Comparison of ENCODE assay signal across 8 cellular contexts in the genomic region with DNA sequence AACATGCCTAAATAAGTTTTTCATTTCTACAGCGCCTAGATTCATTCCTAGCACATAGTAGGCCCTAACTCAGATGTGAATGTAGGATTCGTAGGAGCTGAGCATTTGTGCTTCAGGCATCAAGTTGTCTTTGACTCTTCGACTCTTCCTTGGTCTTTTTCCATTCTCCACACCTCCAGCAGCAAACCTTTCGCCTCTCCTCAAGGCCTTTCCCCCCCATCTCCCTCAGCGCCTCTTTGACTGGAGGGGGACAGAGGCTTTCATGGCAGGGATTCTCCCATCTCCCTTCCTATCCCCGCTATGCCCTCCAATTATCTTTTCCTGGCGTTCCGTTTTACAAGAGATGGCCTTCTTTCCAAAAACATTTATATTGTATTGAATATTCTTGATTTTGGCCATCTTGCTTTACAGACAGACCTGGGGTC. TPM values are rescaled to one million over a fixed set of nuclear protein-coding genes. Genes with fewer than 3 reads are reported as not detected.
DNase-seq lines count a peak whose midpoint lies in the region; ATAC-seq, FAIRE-seq and TF ChIP-seq lines count a peak whose summit lies in the region.

No MANE protein-coding gene starts in this region.

- TF ChIP-seq CTCF in keratinocyte (optimal IDR thresholded peaks at IDR 0.05 in 1 of 3, IDR thresholded peaks at IDR 0.05 in 1 of 3, conservative IDR thresholded peaks at IDR 0.05 in 1 of 3; ENCODE audit: extremely low read depth in 1 of 3, insufficient read depth in 2 of 3, low read length in 3 of 3) (no peak), thyroid gland (IDR thresholded peaks at IDR 0.05) (no peak)

- ATAC-seq in activated CD8-positive, alpha-beta memory T cell treated with anti-CD3 and anti-CD28 coated beads, Interleukin-2, amount 10 ng/mL, durations not matched to agents 7 days and 5 days = no peak
- ATAC-seq in GM19328 (IDR thresholded peaks at IDR 0.05; ENCODE audit: unreplicated experiment) (no peak), GM18517 (IDR thresholded peaks at IDR 0.05; ENCODE audit: unreplicated experiment) (no peak)

- H3K4me3 ChIP-seq in keratinocyte (ENCODE audit: control insufficient read depth in 2 of 3, extremely low read depth in 1 of 3, insufficient read depth in 2 of 3, low read depth in 1 of 3, low read length in 3 of 3) (peak overlapping the region; percentile 79 to 95 (median 88)), thyroid gland (replicated peaks in 1 of 3) (peak overlapping the region in 2 of 3 donors; percentile 37 to 74)

- intact Hi-C loops in activated CD4-positive, alpha-beta memory T cell treated with anti-CD3 and anti-CD28 coated beads for 36 hours (cut with micrococcal nuclease) = no loop called here
- intact Hi-C loops in thyroid gland (cut with DNase I) = no loop called here

- no peaks in the 10 kb centered on the region for H3K36me3 ChIP-seq in keratinocyte (ENCODE audit: control insufficient read depth in 2 of 2, extremely low read depth in 1 of 2, insufficient read depth in 2 of 2, low read length in 2 of 2)
- H3K36me3 ChIP-seq in thyroid gland = peaks cover 2 to 5% of the 10 kb centered on the region in 2 donors

- no peak for DNase-seq in activated CD8-positive, alpha-beta memory T cell treated with anti-CD3 and anti-CD28 coated beads, Interleukin-2, amount 10 ng/mL, durations not matched to agents 7 days and 5 days
- no peak for DNase-seq in activated CD8-positive, alpha-beta memory T cell treated with anti-CD3 and anti-CD28 coated beads for 24 hours
- DNase-seq in activated CD4-positive, alpha-beta memory T cell treated with anti-CD3 and anti-CD28 coated beads for 36 hours = no peak
- no peak for DNase-seq in keratinocyte (ENCODE audit: low read depth, low spot score)
- DNase-seq in thyroid gland = no peak
- no peak for DNase-seq in activated CD4-positive, alpha-beta T cell treated with anti-CD3 and anti-CD28 coated beads for 4 hours

- dilution Hi-C loops in keratinocyte (cut with MboI; ENCODE audit: extremely low pct_ligation_motif_present, low sequenced_read_pairs) = no loop called here

- H3K27me3 ChIP-seq in keratinocyte (ENCODE audit: control insufficient read depth, extremely low read depth, insufficient read depth, low read length) (no peaks in the 10 kb centered on the region), thyroid gland (no peaks in the 10 kb centered on the region)

- H2AFZ ChIP-seq in keratinocyte (ENCODE audit: control insufficient read depth, low read length) = peak overlapping the region; percentile 98

- no peaks in the 10 kb centered on the region for H3K9me3 ChIP-seq in keratinocyte (ENCODE audit: control insufficient read depth, low read depth, low read length)
- no peaks in the 10 kb centered on the region for H3K9me3 ChIP-seq in thyroid gland

- H3K27me3 Mint-ChIP-seq in activated CD8-positive, alpha-beta memory T cell treated with anti-CD3 and anti-CD28 coated beads, Interleukin-2, amount 10 ng/mL, durations not matched to agents 7 days and 5 days = no peaks in the 10 kb centered on the region
- no peaks in the 10 kb centered on the region for H3K27me3 Mint-ChIP-seq in activated CD4-positive, alpha-beta memory T cell treated with anti-CD3 and anti-CD28 coated beads for 36 hours

- peak overlapping the region; percentile 100 for H3K4me2 ChIP-seq in keratinocyte (ENCODE audit: control insufficient read depth, extremely low read depth, insufficient read depth, low read depth, low read length)

- peaks cover 37% of the 10 kb centered on the region for H3K36me3 Mint-ChIP-seq in activated CD8-positive, alpha-beta memory T cell treated with anti-CD3 and anti-CD28 coated beads, Interleukin-2, amount 10 ng/mL, durations not matched to agents 7 days and 5 days
- peaks cover 39% of the 10 kb centered on the region for H3K36me3 Mint-ChIP-seq in activated CD4-positive, alpha-beta memory T cell treated with anti-CD3 and anti-CD28 coated beads for 36 hours

- POLR2A ChIA-PET in activated CD4-positive, alpha-beta memory T cell treated with anti-CD3 and anti-CD28 coated beads for 36 hours (lab: Charles Lee) = interaction anchor here (1.6 to 3.3 kb wide), 2 partner anchors 11 to 192 kb away, joined by 5 to 55 read pairs; partner anchors contain the start of genes LYRM2 and MDN1

- no peaks in the 10 kb centered on the region for H3K9me3 Mint-ChIP-seq in activated CD8-positive, alpha-beta memory T cell treated with anti-CD3 and anti-CD28 coated beads, Interleukin-2, amount 10 ng/mL, durations not matched to agents 7 days and 5 days (ENCODE audit: low read depth)
- H3K9me3 Mint-ChIP-seq in activated CD4-positive, alpha-beta memory T cell treated with anti-CD3 and anti-CD28 coated beads for 36 hours = no peaks in the 10 kb centered on the region

- H3K4me1 Mint-ChIP-seq in activated CD8-positive, alpha-beta memory T cell treated with anti-CD3 and anti-CD28 coated beads, Interleukin-2, amount 10 ng/mL, durations not matched to agents 7 days and 5 days = peaks cover 41% of the 10 kb centered on the region
- H3K4me1 Mint-ChIP-seq in activated CD4-positive, alpha-beta memory T cell treated with anti-CD3 and anti-CD28 coated beads for 36 hours (ENCODE audit: low read depth) = peaks cover 40% of the 10 kb centered on the region

- peak overlapping the region; percentile 99 for H3K27ac Mint-ChIP-seq in activated CD8-positive, alpha-beta memory T cell treated with anti-CD3 and anti-CD28 coated beads, Interleukin-2, amount 10 ng/mL, durations not matched to agents 7 days and 5 days
- H3K27ac Mint-ChIP-seq in activated CD4-positive, alpha-beta memory T cell treated with anti-CD3 and anti-CD28 coated beads for 36 hours = peak overlapping the region; percentile 95

- peaks cover 22% of the 10 kb centered on the region for H3K79me2 ChIP-seq in keratinocyte (ENCODE audit: control insufficient read depth, insufficient read depth, low read length)

- 12 to 13% methylated on average over 8 of the region's 8 CpGs for WGBS in thyroid gland, 2 donors

- FAIRE-seq in keratinocyte (lab: Jason Lieb, UNC) = no peak

- H3K27ac ChIP-seq in keratinocyte (ENCODE audit: control insufficient read depth, insufficient read depth, low read length) (peak overlapping the region; percentile 72), thyroid gland (no peak overlapping the region)

- H4K20me1 ChIP-seq in keratinocyte (ENCODE audit: control insufficient read depth, extremely low read depth, insufficient read depth, low read length) = no peaks in the 10 kb centered on the region

- H3K4me1 ChIP-seq in keratinocyte (ENCODE audit: control insufficient read depth, extremely low read depth, insufficient read depth, low read length) = peaks cover 4% of the 10 kb centered on the region
- peaks cover 0 to 10% of the 10 kb centered on the region in 2 donors for H3K4me1 ChIP-seq in thyroid gland

- CTCF ChIA-PET in activated CD8-positive, alpha-beta memory T cell treated with anti-CD3 and anti-CD28 coated beads, Interleukin-2, amount 10 ng/mL, durations not matched to agents 7 days and 5 days (lab: Charles Lee) = interaction anchor here (2.0 kb wide), 1 partner anchor 10 kb away, joined by 7 read pairs; the partner anchor contains the start of gene MDN1
- CTCF ChIA-PET in activated CD4-positive, alpha-beta memory T cell treated with anti-CD3 and anti-CD28 coated beads for 36 hours (lab: Charles Lee) = interaction anchor here (2.7 kb wide), 1 partner anchor 11 kb away, joined by 25 read pairs; the partner anchor contains the start of gene MDN1

- no peaks in the 10 kb centered on the region for H3K9me1 ChIP-seq in keratinocyte (ENCODE audit: control insufficient read depth, extremely low read depth, insufficient read depth, low read length)

- TF ChIP-seq POLR2A in thyroid gland (IDR thresholded peaks at IDR 0.05) = no peak

- peak overlapping the region; percentile 100 for H3K4me3 Mint-ChIP-seq in activated CD8-positive, alpha-beta memory T cell treated with anti-CD3 and anti-CD28 coated beads, Interleukin-2, amount 10 ng/mL, durations not matched to agents 7 days and 5 days
- peak overlapping the region; percentile 99 for H3K4me3 Mint-ChIP-seq in activated CD4-positive, alpha-beta memory T cell treated with anti-CD3 and anti-CD28 coated beads for 36 hours

- peak overlapping the region; percentile 89 for H3K9ac ChIP-seq in keratinocyte (ENCODE audit: control insufficient read depth, extremely low read depth, insufficient read depth, low read length)

RNA-seq across cellular contexts. Expression of gene CASP8AP2, which starts 0.7 kb away (rescaled TPM):
- 10 to 100 TPM; 34.7 to 40.8 TPM for total RNA-seq in activated CD8-positive, alpha-beta memory T cell treated with anti-CD3 and anti-CD28 coated beads, Interleukin-2, amount 10 ng/mL, durations not matched to agents 7 days and 5 days
- total RNA-seq in activated CD4-positive, alpha-beta memory T cell treated with anti-CD3 and anti-CD28 coated beads for 36 hours = 10 to 100 TPM; 32.4 to 34.2 TPM
- polyA plus RNA-seq in keratinocyte = 4.9 to 8.5 TPM (median 5.4 TPM) in 3 replicates
- 18.4 TPM for polyA plus RNA-seq in keratinocyte (2011; ENCODE audit: low read depth)
- polyA plus RNA-seq in keratinocyte (2011; cell fraction: cytosol; rRNA removed) = 1.8 and 3.6 TPM in 2 replicates
- polyA plus RNA-seq in keratinocyte (2011; cell fraction: nucleus; rRNA removed) = 7.3 and 10.0 TPM in 2 replicates
- 4.4 and 5.3 TPM in 2 replicates for polyA plus RNA-seq in keratinocyte (2012; ENCODE audit: low replicate concordance)
- polyA minus RNA-seq in keratinocyte = 2.3 to 14.3 TPM (median 6.7 TPM) in 3 replicates
- polyA minus RNA-seq in keratinocyte (2011; cell fraction: cytosol; rRNA and poly(A)+ RNA removed) = 4.6 TPM
- 7.6 and 15.6 TPM in 2 replicates for polyA minus RNA-seq in keratinocyte (2011; cell fraction: nucleus; rRNA and poly(A)+ RNA removed)
- total RNA-seq in thyroid gland = 10 to 100 TPM; 16.4 to 22.6 (median 18.0) TPM

RNA-seq across cellular contexts. Expression of gene MDN1, which starts 10.8 kb away (rescaled TPM):
- 10 to 100 TPM; 54.7 to 56.2 TPM for total RNA-seq in activated CD8-positive, alpha-beta memory T cell treated with anti-CD3 and anti-CD28 coated beads, Interleukin-2, amount 10 ng/mL, durations not matched to agents 7 days and 5 days
- 10 to 100 TPM; 39.1 to 40.2 TPM for total RNA-seq in activated CD4-positive, alpha-beta memory T cell treated with anti-CD3 and anti-CD28 coated beads for 36 hours
- polyA plus RNA-seq in keratinocyte = 6.7 to 16.0 TPM (median 10.1 TPM) in 3 replicates
- polyA plus RNA-seq in keratinocyte (2011; ENCODE audit: low read depth) = 6.5 TPM
- 4.8 and 9.1 TPM in 2 replicates for polyA plus RNA-seq in keratinocyte (2011; cell fraction: cytosol; rRNA removed)
- polyA plus RNA-seq in keratinocyte (2011; cell fraction: nucleus; rRNA removed) = 47.8 and 64.0 TPM in 2 replicates
- 14.3 and 14.9 TPM in 2 replicates for polyA plus RNA-seq in keratinocyte (2012; ENCODE audit: low replicate concordance)
- polyA minus RNA-seq in keratinocyte = 14.1 to 38.4 TPM (median 21.3 TPM) in 3 replicates
- polyA minus RNA-seq in keratinocyte (2011; cell fraction: cytosol; rRNA and poly(A)+ RNA removed) = 6.3 TPM
- 38.2 and 65.8 TPM in 2 replicates for polyA minus RNA-seq in keratinocyte (2011; cell fraction: nucleus; rRNA and poly(A)+ RNA removed)
- 10 to 100 TPM; 32.0 to 44.7 (median 40.1) TPM for total RNA-seq in thyroid gland
